Comparison of ENCODE assay signal across 7 cellular contexts in genomic region chr17:7835818-7836595, GRCh38. TPM values are rescaled to one million over a fixed set of nuclear protein-coding genes. Genes with fewer than 3 reads are reported as not detected.
DNase-seq lines count a peak whose midpoint lies in the region; ATAC-seq and TF ChIP-seq lines count a peak whose summit lies in the region.

No MANE protein-coding gene starts in this region.

- TF ChIP-seq EP300 in neural cell (conservative IDR thresholded peaks at IDR 0.05; ENCODE audit: poor library complexity, severe bottlenecking), result no peak

- H3K4me1 Mint-ChIP-seq in activated T-cell treated with anti-CD3 and anti-CD28 coated beads, Interleukin-2, amount 50 U/mL, for 72 hours (ENCODE audit: low read depth), result peaks cover 56% of the 10 kb centered on the region

- no peaks in the 10 kb centered on the region for H3K9me2 ChIP-seq in neural cell (ENCODE audit: insufficient read depth, low read length)

- peak overlapping the region; percentile 16 for H3K27ac Mint-ChIP-seq in activated T-cell treated with anti-CD3 and anti-CD28 coated beads, Interleukin-2, amount 50 U/mL, for 72 hours

- H4K20me1 ChIP-seq in neural cell (ENCODE audit: insufficient read depth), result peaks cover 5% of the 10 kb centered on the region

- peak overlapping the region; percentile 100 for H3K4me2 ChIP-seq in neural cell (ENCODE audit: low read length)

- H3F3A ChIP-seq in neural cell (ENCODE audit: insufficient read depth, low read length, poor library complexity, severe bottlenecking), result peaks cover 15% of the 10 kb centered on the region

- peak; percentile 54 for DNase-seq in GM04504 (ENCODE audit: low read depth)
- peak; percentile 89 for DNase-seq in NCI-H1694 treated with DMSO at 0.1 percent for 48 hours (lab: John Stamatoyannopoulos, UW)
- no peak for DNase-seq in activated T-cell treated with anti-CD3 and anti-CD28 coated beads, Interleukin-2, amount 50 U/mL, for 72 hours
- peak; percentile 56 to 81 for DNase-seq in foreskin fibroblast

- H3K27ac ChIP-seq in neural cell (ENCODE audit: low read length), result peak overlapping the region; percentile 96

- no peaks in the 10 kb centered on the region for H3K9me3 ChIP-seq in neural cell (ENCODE audit: low read length)

- no peak overlapping the region for H2AFZ ChIP-seq in neural cell (ENCODE audit: low read depth, low read length)

- peaks cover 37% of the 10 kb centered on the region for H3K79me2 ChIP-seq in neural cell (replicated peaks; ENCODE audit: insufficient read depth, low read length)

- H3K4me3 Mint-ChIP-seq in activated T-cell treated with anti-CD3 and anti-CD28 coated beads, Interleukin-2, amount 50 U/mL, for 72 hours, result peak overlapping the region; percentile 88 to 98

- no peaks in the 10 kb centered on the region for H3K36me3 ChIP-seq in neural cell (ENCODE audit: insufficient read depth, low read length)

- no peak for TF ChIP-seq CTCF in foreskin fibroblast (IDR thresholded peaks at IDR 0.05; ENCODE audit: low read depth, low read length)
- TF ChIP-seq CTCF in neural cell (IDR thresholded peaks at IDR 0.05; ENCODE audit: poor library complexity, severe bottlenecking), result no peak

- H3K27me3 Mint-ChIP-seq in activated T-cell treated with anti-CD3 and anti-CD28 coated beads, Interleukin-2, amount 50 U/mL, for 72 hours (ENCODE audit: low read depth), result peaks cover 5% of the 10 kb centered on the region

- peaks cover 2% of the 10 kb centered on the region in 2 donors for H3K36me3 Mint-ChIP-seq in activated T-cell treated with anti-CD3 and anti-CD28 coated beads, Interleukin-2, amount 50 U/mL, for 72 hours (ENCODE audit: insufficient read depth in 2 of 2)

- ATAC-seq in GM21723 (IDR thresholded peaks at IDR 0.05; ENCODE audit: unreplicated experiment), result peak; percentile 15
- no peak for ATAC-seq in activated T-cell treated with anti-CD3 and anti-CD28 coated beads, Interleukin-2, amount 50 U/mL, for 72 hours (replicated peaks in 1 of 2)
- no peak for ATAC-seq in HG02798 (IDR thresholded peaks at IDR 0.05; ENCODE audit: poor library complexity, unreplicated experiment)

- H3K9me3 Mint-ChIP-seq in activated T-cell treated with anti-CD3 and anti-CD28 coated beads, Interleukin-2, amount 50 U/mL, for 72 hours, result no peaks in the 10 kb centered on the region

- H3K9ac ChIP-seq in neural cell (ENCODE audit: low read length), result peak overlapping the region; percentile 98

- no peak for TF ChIP-seq RAD21 in neural cell (conservative IDR thresholded peaks at IDR 0.05)

- no peaks in the 10 kb centered on the region for H3K27me3 ChIP-seq in neural cell (ENCODE audit: insufficient read depth, low read depth, low read length)

- H3K4me3 ChIP-seq in foreskin fibroblast (ENCODE audit: low read depth in 1 of 2, low read length in 2 of 2), result peak overlapping the region; percentile 75
- H3K4me3 ChIP-seq in neural cell (ENCODE audit: low read length), result peak overlapping the region; percentile 82

TF ChIP-seq in neural cell, 6 proteins besides CTCF, POLR2A, EP300 and RAD21:
- peak; percentile 86 for TF ChIP-seq TAF1 (IDR thresholded peaks at IDR 0.05; ENCODE audit: low read depth)
- peak; percentile 80 for TF ChIP-seq POLR2AphosphoS5 (IDR thresholded peaks at IDR 0.05)
- peak; percentile 65 for TF ChIP-seq REST (IDR thresholded peaks at IDR 0.05; ENCODE audit: borderline replicate concordance)
- TF ChIP-seq MXI1 (conservative IDR thresholded peaks at IDR 0.05; ENCODE audit: poor library complexity, severe bottlenecking), result no peak
- TF ChIP-seq EZH2 (IDR thresholded peaks at IDR 0.05; ENCODE audit: borderline replicate concordance, insufficient read depth, low read length, poor library complexity, severe bottlenecking), result no peak

RNA-seq across cellular contexts. Expression of gene KDM6B, which starts 2.0 kb away (rescaled TPM):
- total RNA-seq in activated T-cell treated with anti-CD3 and anti-CD28 coated beads, Interleukin-2, amount 50 U/mL, for 72 hours, result 10 to 100 TPM; 73.7 to 83.5 TPM
- polyA plus RNA-seq in neural cell, result 2.5 and 4.4 TPM in 2 replicates
- 20.0 and 20.7 TPM in 2 replicates for polyA minus RNA-seq in neural cell

RNA-seq across cellular contexts. Expression of gene TMEM88, which starts 18.9 kb away (rescaled TPM):
- total RNA-seq in activated T-cell treated with anti-CD3 and anti-CD28 coated beads, Interleukin-2, amount 50 U/mL, for 72 hours, result 1 to 10 TPM; 5.2 to 5.3 TPM
- polyA plus RNA-seq in neural cell, result 4.2 and 6.7 TPM in 2 replicates
- 1.4 and 1.5 TPM in 2 replicates for polyA minus RNA-seq in neural cell

RNA-seq across cellular contexts. Expression of gene NAA38, which starts 21.4 kb away (rescaled TPM):
- total RNA-seq in activated T-cell treated with anti-CD3 and anti-CD28 coated beads, Interleukin-2, amount 50 U/mL, for 72 hours, result 10 to 100 TPM; 42.7 to 43.5 TPM
- 99.5 and 110 TPM in 2 replicates for polyA plus RNA-seq in neural cell
- polyA minus RNA-seq in neural cell, result 27.0 and 30.9 TPM in 2 replicates

RNA-seq across cellular contexts. Expression of gene CYB5D1, which starts 21.8 kb away (rescaled TPM):
- total RNA-seq in activated T-cell treated with anti-CD3 and anti-CD28 coated beads, Interleukin-2, amount 50 U/mL, for 72 hours, result 10 to 100 TPM in 1 of 2 donors, 1 to 10 TPM in 1; 6.7 to 10.2 TPM
- polyA plus RNA-seq in neural cell, result 21.1 and 30.4 TPM in 2 replicates
- polyA minus RNA-seq in neural cell, result 25.8 and 27.8 TPM in 2 replicates

RNA-seq across cellular contexts. Expression of gene CHD3, which starts 52.6 kb away (rescaled TPM):
- 100 to 1,000 TPM; 133 to 140 TPM for total RNA-seq in activated T-cell treated with anti-CD3 and anti-CD28 coated beads, Interleukin-2, amount 50 U/mL, for 72 hours
- polyA plus RNA-seq in neural cell, result 115 and 159 TPM in 2 replicates
- polyA minus RNA-seq in neural cell, result 296 and 321 TPM in 2 replicates

Comparison
In these comparisons a context has a peak if more than half of its experiments do, and no peak if none do; other contexts are left out.
1. DNase-seq: peak in GM04504 (single experiment), NCI-H1694 treated with DMSO at 0.1 percent for 48 hours (single experiment) and foreskin fibroblast (2 of 2); none in activated T-cell treated with anti-CD3 and anti-CD28 coated beads, Interleukin-2, amount 50 U/mL, for 72 hours (0 of 2).